23 cellular contexts compared by ENCODE assay signal in the genomic region with DNA sequence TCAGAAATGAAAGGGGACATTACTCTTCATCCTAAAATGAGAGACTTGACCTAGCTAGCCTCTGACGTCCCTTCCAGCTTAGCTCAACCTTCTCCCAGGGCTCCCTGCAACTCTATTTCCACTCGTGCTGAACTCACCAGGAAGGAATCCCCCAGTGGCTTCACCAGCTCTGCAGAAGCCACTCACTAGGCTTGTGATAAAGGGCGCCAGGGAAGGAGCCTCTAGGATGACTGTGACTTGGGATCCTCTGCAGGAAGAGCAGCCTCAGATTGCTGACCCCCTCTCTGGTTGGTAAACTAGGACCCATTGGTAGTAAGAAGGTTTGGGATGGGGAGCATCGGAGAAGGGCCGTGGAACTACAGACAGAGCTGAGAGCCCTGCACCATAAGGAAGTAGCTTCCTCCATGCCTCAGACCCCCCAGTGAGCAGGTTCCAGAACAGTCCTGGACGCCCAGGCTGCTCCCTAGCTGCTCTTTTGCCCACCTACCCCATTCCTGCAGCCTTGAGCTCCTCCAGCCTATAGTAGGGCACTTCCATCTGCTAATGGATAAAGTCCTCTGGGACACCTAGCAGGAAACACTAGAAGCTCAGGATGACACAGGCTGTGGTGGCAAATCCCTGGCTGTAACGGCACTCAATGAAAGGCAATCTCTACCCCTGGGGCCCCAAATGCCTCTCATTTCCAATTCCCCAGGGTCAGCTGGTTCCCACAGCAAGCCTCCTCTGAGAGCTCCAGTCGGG. TPM values are rescaled to one million over a fixed set of nuclear protein-coding genes. Genes with fewer than 3 reads are reported as not detected.
"Had no signal": no experiment of that assay in that cellular context is flagged by ENCODE, and none has a peak within 500 bp of the region (broad histone marks: within the 10 kb centered on the region; RNA-seq: fewer than 3 reads in every experiment).

No MANE protein-coding gene starts in this region.

- H3K36me3 ChIP-seq: breast epithelium, sigmoid colon had no signal

- ATAC-seq: activated CD8-positive, alpha-beta T cell treated with anti-CD3 and anti-CD28 coated beads, Interleukin-2, amount 10 ng/mL, durations not matched to agents 7 days and 5 days; esophagus mucosa; left cardiac atrium; stimulated activated naive CD8-positive, alpha-beta T cell treated with anti-CD3 and anti-CD28 coated beads, Interleukin-15, Interleukin-2, amounts not matched to agents 100 U/mL and 50 U/mL, for 24 hours; T-cell had no signal

- H3K9me3 ChIP-seq: breast epithelium, sigmoid colon had no signal

- H3K4me3 ChIP-seq: breast epithelium, sigmoid colon had no signal

- H3K27ac ChIP-seq: breast epithelium, sigmoid colon had no signal

- DNase-seq: activated CD8-positive, alpha-beta T cell treated with anti-CD3 and anti-CD28 coated beads, Interleukin-2, amount 10 ng/mL, durations not matched to agents 7 days and 5 days; activated gamma-delta T cell; aorta; hypothalamus; left cardiac atrium; occipital lobe; sigmoid colon; stimulated activated CD4-positive, alpha-beta T cell treated with anti-CD3 and anti-CD28 coated beads, Interleukin-12 subunit alpha, Interleukin-12 subunit beta, amount 100 ng/mL, for 4 hours; stimulated activated CD4-positive, alpha-beta T cell treated with anti-CD3 and anti-CD28 coated beads, Interleukin-2, amount 100 ng/mL, for 48 hours; stimulated activated naive CD8-positive, alpha-beta T cell treated with anti-CD3 and anti-CD28 coated beads, Interleukin-15, Interleukin-2, amounts not matched to agents 100 U/mL and 50 U/mL, for 24 hours; T-cell; T1000 had no signal

- H3K4me1 ChIP-seq: breast epithelium, sigmoid colon had no signal

- H3K27me3 ChIP-seq: breast epithelium had no signal

RNA-seq across cellular contexts. Expression of a gene that starts 26.0 kb away (rescaled TPM):
- total RNA-seq: activated CD8-positive, alpha-beta T cell treated with anti-CD3 and anti-CD28 coated beads, Interleukin-2, amount 10 ng/mL, durations not matched to agents 7 days and 5 days; aorta; chondrocyte; dermis microvascular lymphatic vessel endothelial cell; fibroblast of villous mesenchyme; lung microvascular endothelial cell; natural killer cell treated with Interleukin-12 subunit alpha and Interleukin-12 subunit beta and Interleukin-15 and Interleukin-18, amount 100 ng/mL, for 72 hours; occipital lobe; pulmonary artery endothelial cell; temporal lobe had no signal

RNA-seq across cellular contexts. Expression of a gene that starts 36.1 kb away (rescaled TPM):
- total RNA-seq: activated CD8-positive, alpha-beta T cell treated with anti-CD3 and anti-CD28 coated beads, Interleukin-2, amount 10 ng/mL, durations not matched to agents 7 days and 5 days; aorta; breast epithelium; chondrocyte; dermis microvascular lymphatic vessel endothelial cell; fibroblast of villous mesenchyme; left cardiac atrium; lung microvascular endothelial cell; mucosa of gallbladder; natural killer cell treated with Interleukin-12 subunit alpha and Interleukin-12 subunit beta and Interleukin-15 and Interleukin-18, amount 100 ng/mL, for 72 hours; occipital lobe; pulmonary artery endothelial cell; T-cell; temporal lobe; urinary bladder had no signal
- polyA plus RNA-seq: aorta had no signal
